In the genomic region with DNA sequence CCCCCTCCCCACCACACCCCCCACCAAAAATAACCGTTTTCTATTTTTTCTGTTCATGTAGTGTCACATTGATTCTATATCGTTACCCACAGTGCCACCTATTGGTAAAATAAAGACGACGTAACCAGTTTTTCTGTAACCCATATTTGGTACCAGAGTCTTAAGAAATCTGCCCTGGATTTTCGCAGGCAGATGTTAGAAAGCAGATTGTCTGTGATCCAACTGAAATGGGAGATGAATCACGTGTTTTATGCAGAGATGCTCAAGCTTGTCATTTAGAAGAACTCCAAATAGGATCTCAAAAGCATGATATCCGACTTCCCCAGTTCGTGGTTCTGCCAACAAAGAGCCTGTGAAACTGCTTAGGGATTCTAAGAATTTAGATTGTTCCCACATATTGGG, we compare ENCODE assay signal across 8 cellular contexts.
DNase-seq lines count a peak whose midpoint lies in the region; ATAC-seq, FAIRE-seq and TF ChIP-seq lines count a peak whose summit lies in the region.

No MANE protein-coding gene starts in this region.

- H3K27me3 ChIP-seq in colonic mucosa (no peaks in the 10 kb centered on the region), HepG2 (ENCODE audit: control insufficient read depth in 1 of 2, insufficient read depth in 2 of 2, low read length in 2 of 2) (no peaks in the 10 kb centered on the region)

- H3K4me1 ChIP-seq in colonic mucosa (no peaks in the 10 kb centered on the region), HepG2 (ENCODE audit: insufficient read depth, low read length) (no peaks in the 10 kb centered on the region)

- no peak for TF ChIP-seq POLR2A in HepG2 (IDR thresholded peaks at IDR 0.05; ENCODE audit: insufficient read depth in 1 of 2, low read depth in 2 of 2, low read length in 2 of 2)

- no peak overlapping the region for H3K4me3 Mint-ChIP-seq in T-cell

- DNase-seq in GM04504 (ENCODE audit: low read depth) (peak; percentile 68), HEK293T (ENCODE audit: extremely low spot score) (peak; percentile 43), NCI-H345 (lab: John Stamatoyannopoulos, UW) (peak; percentile 15), colonic mucosa (no peak), HepG2 (ENCODE audit: low spot score) (peak; percentile 3), T-cell (no peak)
- DNase-seq in activated CD8-positive, alpha-beta memory T cell treated with anti-CD3 and anti-CD28 coated beads, Interleukin-2, amount 50 U/mL, for 48 hours, result no peak
- no peak for DNase-seq in stimulated activated CD4-positive, alpha-beta T cell treated with anti-CD3 and anti-CD28 coated beads, Interleukin-1b, Interleukin-23, amount 100 ng/mL, for 48 hours

- BruUV-seq in HepG2 (replicated peaks; lab: Mats Ljungman, UMichigan), result no TSS peak

- ATAC-seq in HepG2 (peak; percentile 56; the same call in 2 of the 3 replicates), T-cell (replicated peaks in 1 of 4) (no peak)

- H3K27me3 Mint-ChIP-seq in T-cell, result peaks cover 12 to 18% of the 10 kb centered on the region in 2 donors

- no peaks in the 10 kb centered on the region for H3K4me1 Mint-ChIP-seq in T-cell

- peak; percentile 42 for FAIRE-seq in HepG2 (lab: Jason Lieb, UNC)

- intact Hi-C loops in colonic mucosa (cut with DNase I), result loop anchor here (10.0 kb wide), 1 partner anchor 946 kb away; no protein-coding TSS in a partner anchor
- intact Hi-C loops in HepG2 (cut with micrococcal nuclease; ENCODE audit: unreplicated experiment), result loop anchor here (1.0 to 5.0 kb wide), 4 partner anchors 255 to 948 kb away; no protein-coding TSS in a partner anchor

- H3K4me3 ChIP-seq in colonic mucosa (no peak overlapping the region), HepG2 (replicated peaks in 1 of 3; ENCODE audit: insufficient read depth in 1 of 3, low read depth in 2 of 3, low read length in 3 of 3) (no peak overlapping the region)

- POLR2A ChIA-PET in HEK293T (lab: Yijun Ruan, JAX), result interaction anchor here (0.6 kb wide), 1 partner anchor 733 kb away, joined by 3 read pairs; no protein-coding TSS in a partner anchor
- POLR2A ChIA-PET in HepG2 (lab: Yijun Ruan, JAX), result no interaction called here
- POLR2A ChIA-PET in T-cell (lab: Charles Lee), result no interaction called here

- no peak overlapping the region for H2AFZ ChIP-seq in HepG2 (ENCODE audit: low read length)

- TF ChIP-seq CTCF in colonic mucosa (IDR thresholded peaks at IDR 0.05), result peak; percentile 51
- TF ChIP-seq CTCF in HepG2 (CRISPR knock-in tag; IDR thresholded peaks at IDR 0.05), result peak; percentile 54

- H3K9ac ChIP-seq in colonic mucosa (ENCODE audit: low read depth in 2 of 2, low read length in 2 of 2), result no peak overlapping the region
- H3K9ac ChIP-seq in HepG2 (ENCODE audit: insufficient read depth, low read depth, low read length), result no peak overlapping the region

- H3K9me3 ChIP-seq in colonic mucosa (no peaks in the 10 kb centered on the region), HepG2 (ENCODE audit: low read length) (no peaks in the 10 kb centered on the region)

- no peaks in the 10 kb centered on the region for H3K36me3 Mint-ChIP-seq in T-cell

- TF ChIP-seq RAD21 in HepG2 (CRISPR knock-in tag; IDR thresholded peaks at IDR 0.05), result no peak

- no peaks in the 10 kb centered on the region for H3K79me2 ChIP-seq in HepG2 (ENCODE audit: insufficient read depth, low read length)

- TF ChIP-seq EP300 in HepG2 (IDR thresholded peaks at IDR 0.05; ENCODE audit: low read depth in 2 of 2, low read length in 2 of 2), result no peak
- no peak for TF ChIP-seq EP300 in HepG2 (CRISPR knock-in tag; IDR thresholded peaks at IDR 0.05; ENCODE audit: borderline replicate concordance)

- no peaks in the 10 kb centered on the region for H3K36me3 ChIP-seq in colonic mucosa
- H3K36me3 ChIP-seq in HepG2 (replicated peaks in 1 of 2; ENCODE audit: control insufficient read depth in 1 of 2, insufficient read depth in 2 of 2, low read length in 2 of 2), result no peaks in the 10 kb centered on the region

- H3K27ac ChIP-seq in colonic mucosa (no peak overlapping the region), HepG2 (ENCODE audit: extremely low read length, insufficient read depth, low read length) (no peak overlapping the region)

- in situ Hi-C loops in HepG2 (cut with HindIII; ENCODE audit: extremely low pct_ligation_motif_present, low pct_unique_long_range_greater_than_20kb), result loop anchor here (10.0 to 25.0 kb wide), 2 partner anchors 576 to 898 kb away; a partner anchor contains a TSS

- no peaks in the 10 kb centered on the region for H4K20me1 ChIP-seq in HepG2 (ENCODE audit: insufficient read depth, low read length)

- CTCF ChIA-PET in HEK293T (lab: Yijun Ruan, JAX), result interaction anchor here (0.8 to 3.5 kb wide), 3 partner anchors 27 to 859 kb away, joined by 3 to 20 read pairs (median 3); no protein-coding TSS in a partner anchor
- CTCF ChIA-PET in HepG2 (lab: Yijun Ruan, JAX; ENCODE audit: low intra/inter-chr PET ratio, low total read pairs), result interaction anchor here (1.7 to 2.1 kb wide), 2 partner anchors 571 to 897 kb away, joined by 8 to 9 read pairs; no protein-coding TSS in a partner anchor
- CTCF ChIA-PET in T-cell (lab: Charles Lee), result interaction anchor here (0.6 to 2.4 kb wide), 16 partner anchors 10 to 1220 kb away, joined by 3 to 12 read pairs (median 3); no protein-coding TSS in a partner anchor

- WGBS in HepG2 (ENCODE audit: low lambda C conversion rate), result 2% methylated on average over 8 of the region's 8 CpGs

- H3K9me3 Mint-ChIP-seq in T-cell, result no peaks in the 10 kb centered on the region

- H3K4me2 ChIP-seq in HepG2 (ENCODE audit: low read depth, low read length), result no peak overlapping the region

- no peak overlapping the region for H3K27ac Mint-ChIP-seq in T-cell

TF ChIP-seq in HEK293T, 16 proteins besides CTCF, POLR2A, EP300 and RAD21:
- peak; percentile 62 for TF ChIP-seq ZNF384 (IDR thresholded peaks at IDR 0.05)
- TF ChIP-seq CTBP1 (IDR thresholded peaks at IDR 0.05; ENCODE audit: borderline replicate concordance), result no peak

TF ChIP-seq in HepG2, 621 proteins besides CTCF, POLR2A, EP300 and RAD21:
- TF ChIP-seq STAG1 (CRISPR knock-in tag; IDR thresholded peaks at IDR 0.05), result peak; percentile 52
- TF ChIP-seq SRF (IDR thresholded peaks at IDR 0.05; ENCODE audit: low read depth, low read length), result peak; percentile 56; the same call in 1 of the 2 replicates
- TF ChIP-seq, protein P1, sequence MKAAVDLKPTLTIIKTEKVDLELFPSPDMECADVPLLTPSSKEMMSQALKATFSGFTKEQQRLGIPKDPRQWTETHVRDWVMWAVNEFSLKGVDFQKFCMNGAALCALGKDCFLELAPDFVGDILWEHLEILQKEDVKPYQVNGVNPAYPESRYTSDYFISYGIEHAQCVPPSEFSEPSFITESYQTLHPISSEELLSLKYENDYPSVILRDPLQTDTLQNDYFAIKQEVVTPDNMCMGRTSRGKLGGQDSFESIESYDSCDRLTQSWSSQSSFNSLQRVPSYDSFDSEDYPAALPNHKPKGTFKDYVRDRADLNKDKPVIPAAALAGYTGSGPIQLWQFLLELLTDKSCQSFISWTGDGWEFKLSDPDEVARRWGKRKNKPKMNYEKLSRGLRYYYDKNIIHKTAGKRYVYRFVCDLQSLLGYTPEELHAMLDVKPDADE (CRISPR knock-in tag; IDR thresholded peaks at IDR 0.05), result no peak
- TF ChIP-seq AGO1 (IDR thresholded peaks at IDR 0.05; ENCODE audit: low read depth, low read length, poor library complexity, severe bottlenecking), result no peak
- no peak for TF ChIP-seq ATF1 (CRISPR knock-in tag; IDR thresholded peaks at IDR 0.05)

Comparison
In these comparisons a context has a peak if more than half of its experiments do, and no peak if none do; other contexts are left out.
1. DNase-seq: peak in GM04504 (single experiment), HEK293T (single experiment), NCI-H345 (single experiment) and HepG2 (single experiment); none in colonic mucosa (single experiment), activated CD8-positive, alpha-beta memory T cell treated with anti-CD3 and anti-CD28 coated beads, Interleukin-2, amount 50 U/mL, for 48 hours (single experiment), T-cell (0 of 34) and stimulated activated CD4-positive, alpha-beta T cell treated with anti-CD3 and anti-CD28 coated beads, Interleukin-1b, Interleukin-23, amount 100 ng/mL, for 48 hours (single experiment).